2 cellular contexts compared by ENCODE assay signal in the genomic region with DNA sequence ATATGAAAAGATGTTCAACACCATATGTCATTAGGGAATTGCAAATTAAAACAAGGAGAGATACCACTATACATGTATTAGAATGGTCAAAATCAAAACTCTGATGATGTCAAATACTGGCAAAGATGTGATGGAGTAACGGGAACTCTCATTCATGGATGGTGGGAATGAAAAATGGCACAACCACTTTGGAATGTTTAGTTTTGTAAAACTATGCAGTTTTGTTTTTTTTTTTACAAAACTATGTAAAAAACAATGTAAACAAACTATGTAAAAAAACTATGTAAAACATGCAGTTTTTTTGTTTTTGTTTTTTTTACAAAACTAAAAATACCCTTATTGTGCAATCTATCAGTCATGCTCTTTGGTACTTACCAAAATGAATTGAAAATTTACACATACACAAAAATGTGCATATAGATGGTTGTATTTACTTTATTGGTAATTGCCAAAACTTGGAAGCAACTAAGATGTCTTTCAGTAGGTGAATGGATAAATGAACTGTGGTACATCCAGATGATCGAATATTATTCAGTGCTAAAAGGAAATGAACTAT.
TF ChIP-seq lines count a peak whose summit lies in the region.

No MANE protein-coding gene starts in this region.

TF ChIP-seq in A549, 52 proteins besides CTCF, POLR2A, EP300 and RAD21:
- TF ChIP-seq MAFK (IDR thresholded peaks at IDR 0.05; ENCODE audit: partially characterized antibody) (no peak), CHD2 (IDR thresholded peaks at IDR 0.05; ENCODE audit: low read length, partially characterized antibody) (no peak), MYC (IDR thresholded peaks at IDR 0.05; ENCODE audit: borderline replicate concordance, low read length) (no peak), ZNF302 (CRISPR knock-in tag; IDR thresholded peaks at IDR 0.05) (no peak), HDAC2 (IDR thresholded peaks at IDR 0.05) (no peak), CEBPB (IDR thresholded peaks at IDR 0.05) (no peak), RARB (CRISPR knock-in tag; IDR thresholded peaks at IDR 0.05) (no peak)
- TF ChIP-seq, protein P1, sequence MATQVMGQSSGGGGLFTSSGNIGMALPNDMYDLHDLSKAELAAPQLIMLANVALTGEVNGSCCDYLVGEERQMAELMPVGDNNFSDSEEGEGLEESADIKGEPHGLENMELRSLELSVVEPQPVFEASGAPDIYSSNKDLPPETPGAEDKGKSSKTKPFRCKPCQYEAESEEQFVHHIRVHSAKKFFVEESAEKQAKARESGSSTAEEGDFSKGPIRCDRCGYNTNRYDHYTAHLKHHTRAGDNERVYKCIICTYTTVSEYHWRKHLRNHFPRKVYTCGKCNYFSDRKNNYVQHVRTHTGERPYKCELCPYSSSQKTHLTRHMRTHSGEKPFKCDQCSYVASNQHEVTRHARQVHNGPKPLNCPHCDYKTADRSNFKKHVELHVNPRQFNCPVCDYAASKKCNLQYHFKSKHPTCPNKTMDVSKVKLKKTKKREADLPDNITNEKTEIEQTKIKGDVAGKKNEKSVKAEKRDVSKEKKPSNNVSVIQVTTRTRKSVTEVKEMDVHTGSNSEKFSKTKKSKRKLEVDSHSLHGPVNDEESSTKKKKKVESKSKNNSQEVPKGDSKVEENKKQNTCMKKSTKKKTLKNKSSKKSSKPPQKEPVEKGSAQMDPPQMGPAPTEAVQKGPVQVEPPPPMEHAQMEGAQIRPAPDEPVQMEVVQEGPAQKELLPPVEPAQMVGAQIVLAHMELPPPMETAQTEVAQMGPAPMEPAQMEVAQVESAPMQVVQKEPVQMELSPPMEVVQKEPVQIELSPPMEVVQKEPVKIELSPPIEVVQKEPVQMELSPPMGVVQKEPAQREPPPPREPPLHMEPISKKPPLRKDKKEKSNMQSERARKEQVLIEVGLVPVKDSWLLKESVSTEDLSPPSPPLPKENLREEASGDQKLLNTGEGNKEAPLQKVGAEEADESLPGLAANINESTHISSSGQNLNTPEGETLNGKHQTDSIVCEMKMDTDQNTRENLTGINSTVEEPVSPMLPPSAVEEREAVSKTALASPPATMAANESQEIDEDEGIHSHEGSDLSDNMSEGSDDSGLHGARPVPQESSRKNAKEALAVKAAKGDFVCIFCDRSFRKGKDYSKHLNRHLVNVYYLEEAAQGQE (IDR thresholded peaks at IDR 0.05), result no peak

TF ChIP-seq in IMR-90, 13 proteins besides CTCF, POLR2A, EP300 and RAD21:
- TF ChIP-seq CEBPB (IDR thresholded peaks at IDR 0.05; ENCODE audit: low read depth, low read length) (peak; percentile 77), MAFK (IDR thresholded peaks at IDR 0.05; ENCODE audit: low read depth, low read length) (no peak)
